In the genomic region with DNA sequence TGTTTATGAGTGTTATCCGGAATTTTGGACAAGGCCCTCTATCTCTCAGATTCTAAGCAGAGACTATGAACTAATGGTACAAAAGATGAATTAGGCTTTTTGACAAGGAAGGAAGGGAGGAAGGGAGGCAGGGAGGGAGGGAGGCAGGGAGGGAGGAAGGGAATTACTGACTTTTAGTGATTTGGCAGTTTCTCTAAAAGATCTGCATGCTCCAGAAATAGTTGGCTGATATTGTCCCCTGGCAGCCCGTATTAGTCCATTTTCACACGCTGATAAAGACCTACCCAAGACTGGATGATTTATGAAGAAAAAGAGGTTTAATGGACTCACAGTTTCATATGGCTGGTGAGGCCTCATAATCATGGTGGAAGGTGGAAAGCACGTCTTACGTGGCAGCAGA, we compare ENCODE assay signal across 24 cellular contexts.
A peak's percentile ranks its signal among the peaks of the same experiment; 100 is the strongest.
DNase-seq lines count a peak whose midpoint lies in the region; ATAC-seq and FAIRE-seq lines count a peak whose summit lies in the region.
"Had no signal": no experiment of that assay in that cellular context is flagged by ENCODE, and none has a peak within 500 bp of the region (broad histone marks: within the 10 kb centered on the region; RNA-seq: fewer than 3 reads in every experiment).

No MANE protein-coding gene starts in this region.

- no peak overlapping the region for H3K56ac ChIP-seq in mesendoderm (ENCODE audit: low read length)

- ATAC-seq in right cardiac atrium, result peak; percentile 64 to 72
- ATAC-seq in activated CD4-positive, alpha-beta T cell treated with anti-CD3 and anti-CD28 coated beads for 36 hours, result no peak
- ATAC-seq in GM18511 (IDR thresholded peaks at IDR 0.05; ENCODE audit: unreplicated experiment), result no peak
- ATAC-seq: A549 had no signal

- H3K36me3 Mint-ChIP-seq in activated CD4-positive, alpha-beta T cell treated with anti-CD3 and anti-CD28 coated beads for 36 hours (ENCODE audit: low read depth), result no peaks in the 10 kb centered on the region
- H3K36me3 Mint-ChIP-seq: CD4-positive, alpha-beta memory T cell had no signal

- FAIRE-seq in urothelium cell line (lab: Jason Lieb, UNC), result peak; percentile 23
- FAIRE-seq: A549, GM12891, GM18507, H54 had no signal

- H3K4me1 ChIP-seq in right cardiac atrium (ENCODE audit: control insufficient read depth, insufficient read depth, low read length), result no peaks in the 10 kb centered on the region
- H3K4me1 ChIP-seq in mesendoderm (ENCODE audit: control insufficient read depth, low read depth, low read length), result peaks cover 5% of the 10 kb centered on the region
- H3K4me1 ChIP-seq: A549, HAP-1 had no signal

- H3K4me3 ChIP-seq in right cardiac atrium (ENCODE audit: low read length) (no peak overlapping the region), mesendoderm (ENCODE audit: low read length) (no peak overlapping the region)
- H3K4me3 ChIP-seq: A549; BLaER1 treated with 17β-estradiol and CSF1 and Interleukin-3, amounts not matched to agents 10 nM and 100 nM; HAP-1 had no signal

- H3K9me3 Mint-ChIP-seq in activated CD4-positive, alpha-beta T cell treated with anti-CD3 and anti-CD28 coated beads for 36 hours (ENCODE audit: low read depth), result no peaks in the 10 kb centered on the region
- H3K9me3 Mint-ChIP-seq: HFFc6 had no signal

- no peak overlapping the region for H3K18ac ChIP-seq in mesendoderm (ENCODE audit: low read length)

- no peaks in the 10 kb centered on the region for H3K27me3 Mint-ChIP-seq in activated CD4-positive, alpha-beta T cell treated with anti-CD3 and anti-CD28 coated beads for 36 hours
- H3K27me3 Mint-ChIP-seq: CD4-positive, alpha-beta memory T cell had no signal

- H3K79me2 ChIP-seq in mesendoderm (ENCODE audit: control insufficient read depth, insufficient read depth, low read length), result no peaks in the 10 kb centered on the region

- no peak overlapping the region for H2BK120ac ChIP-seq in mesendoderm (ENCODE audit: low read depth, low read length)

- H3K36me3 ChIP-seq in mesendoderm (ENCODE audit: control insufficient read depth, insufficient read depth, low read length), result no peaks in the 10 kb centered on the region
- H3K36me3 ChIP-seq: BE2C, HAP-1 had no signal

- no peak overlapping the region for H3K4me2 ChIP-seq in mesendoderm (ENCODE audit: low read length)
- H3K4me2 ChIP-seq: A549 had no signal

- H4K8ac ChIP-seq in mesendoderm (ENCODE audit: low read depth, low read length), result no peak overlapping the region

- no peaks in the 10 kb centered on the region for H3K4me1 Mint-ChIP-seq in activated CD4-positive, alpha-beta T cell treated with anti-CD3 and anti-CD28 coated beads for 36 hours
- H3K4me1 Mint-ChIP-seq: CD4-positive, alpha-beta memory T cell had no signal

- no peaks in the 10 kb centered on the region for H3K9me3 ChIP-seq in right cardiac atrium (ENCODE audit: control insufficient read depth, low read length)
- H3K9me3 ChIP-seq: A549; BE2C; BLaER1 treated with 17β-estradiol and CSF1 and Interleukin-3, amounts not matched to agents 10 nM and 100 nM; HAP-1 had no signal

- H3K4me3 Mint-ChIP-seq in activated CD4-positive, alpha-beta T cell treated with anti-CD3 and anti-CD28 coated beads for 36 hours, result no peak overlapping the region
- H3K4me3 Mint-ChIP-seq: CD4-positive, alpha-beta memory T cell; HFFc6 had no signal

- H3K27me3 ChIP-seq in right cardiac atrium (ENCODE audit: control insufficient read depth, insufficient read depth) (no peaks in the 10 kb centered on the region), mesendoderm (ENCODE audit: insufficient read depth, low read length, poor library complexity) (no peaks in the 10 kb centered on the region)
- H3K27me3 ChIP-seq: BE2C; BLaER1 treated with 17β-estradiol and CSF1 and Interleukin-3, amounts not matched to agents 10 nM and 100 nM had no signal

- no peak overlapping the region for H4K5ac ChIP-seq in mesendoderm (ENCODE audit: low read length)

- DNase-seq in right cardiac atrium, result peak in 1 of 3 donors; percentile 58
- DNase-seq in cardiac septum (ENCODE audit: low spot score), result no peak
- no peak for DNase-seq in mesendoderm
- no peak for DNase-seq in urothelium cell line (ENCODE audit: low spot score)
- DNase-seq in activated CD4-positive, alpha-beta T cell treated with anti-CD3 and anti-CD28 coated beads for 36 hours, result no peak
- DNase-seq: 8988T; ACHN; AML-193; BE2C; Calu3; CD4-positive, alpha-beta memory T cell; COR-L47; DMS53; DMS79 treated with DMSO at 0.1 percent for 48 hours; GF-D8; GOT3; HFFc6 had no signal

- POLR2A ChIA-PET in activated CD4-positive, alpha-beta T cell treated with anti-CD3 and anti-CD28 coated beads for 36 hours (lab: Charles Lee), result no interaction called here

- H3K27ac ChIP-seq in right cardiac atrium (ENCODE audit: low read length) (no peak overlapping the region), mesendoderm (ENCODE audit: low read depth, low read length) (no peak overlapping the region)
- H3K27ac ChIP-seq: A549; BLaER1 treated with 17β-estradiol and CSF1 and Interleukin-3, amounts not matched to agents 10 nM and 100 nM had no signal

- H2BK5ac ChIP-seq in mesendoderm (ENCODE audit: low read length), result no peak overlapping the region

- no peak overlapping the region for H3K23ac ChIP-seq in mesendoderm (ENCODE audit: low read length)

- CTCF ChIA-PET in activated CD4-positive, alpha-beta T cell treated with anti-CD3 and anti-CD28 coated beads for 36 hours (lab: Charles Lee), result no interaction called here

- intact Hi-C loops in right cardiac atrium (cut with DNase I) (no loop called here), cardiac septum (cut with DNase I) (no loop called here)
- intact Hi-C loops in activated CD4-positive, alpha-beta T cell treated with anti-CD3 and anti-CD28 coated beads for 36 hours (cut with DNase I, micrococcal nuclease), result no loop called here

- WGBS in right cardiac atrium, result 49% methylated on average over 5 of the region's 5 CpGs
- WGBS in mesendoderm (ENCODE audit: extremely low coverage, insufficient coverage, low lambda C conversion rate), result no CpG with 5 or more reads among the region's 5 CpGs

- no peaks in the 10 kb centered on the region for H3K79me1 ChIP-seq in mesendoderm (ENCODE audit: low read length)

- H2BK15ac ChIP-seq in mesendoderm (replicated peaks; ENCODE audit: low read depth), result no peak overlapping the region

- H3K4ac ChIP-seq in mesendoderm (ENCODE audit: low read depth, low read length), result peak overlapping the region; percentile 70

- no peak overlapping the region for H3K9ac ChIP-seq in mesendoderm (ENCODE audit: low read length)
- H3K9ac ChIP-seq: BLaER1 treated with 17β-estradiol and CSF1 and Interleukin-3, amounts not matched to agents 10 nM and 100 nM had no signal

- H2AK5ac ChIP-seq in mesendoderm (ENCODE audit: low read length), result no peak overlapping the region

- no peak overlapping the region for H3K27ac Mint-ChIP-seq in activated CD4-positive, alpha-beta T cell treated with anti-CD3 and anti-CD28 coated beads for 36 hours
- H3K27ac Mint-ChIP-seq: CD4-positive, alpha-beta memory T cell; HFFc6 had no signal

Comparison
In these comparisons a context has a peak if more than half of its experiments do, and no peak if none do; other contexts are left out.
1. ATAC-seq: peak in right cardiac atrium (2 of 2); none in activated CD4-positive, alpha-beta T cell treated with anti-CD3 and anti-CD28 coated beads for 36 hours (single experiment) and GM18511 (single experiment).